In genomic region chr4:6263541-6264540, GRCh38 we compare ENCODE assay signal across 7 cellular contexts. TPM values are rescaled to one million over a fixed set of nuclear protein-coding genes. Genes with fewer than 3 reads are reported as not detected.
A peak's percentile ranks its signal among the peaks of the same experiment; 100 is the strongest.
DNase-seq lines count a peak whose midpoint lies in the region; ATAC-seq and TF ChIP-seq lines count a peak whose summit lies in the region.

No MANE protein-coding gene starts in this region.

- intact Hi-C loops in body of pancreas (cut with DNase I) = no loop called here

- DNase-seq in EL (peak; percentile 43), KBM-7 (peak; percentile 36), body of pancreas (peak in 2 of 4 donors; percentile 56 to 63), left lobe of liver (ENCODE audit: low spot score) (no peak), germinal center (ENCODE audit: low spot score) (no peak), NCI-H187 treated with DMSO at 0.1 percent for 48 hours (lab: John Stamatoyannopoulos, UW) (no peak)

- H3K4me1 ChIP-seq in body of pancreas = peaks cover 3% of the 10 kb centered on the region

- ATAC-seq in body of pancreas = peak; percentile 9
- ATAC-seq in left lobe of liver = peak; percentile 77
- ATAC-seq in GM18873 (IDR thresholded peaks at IDR 0.05; ENCODE audit: low FRiP score, unreplicated experiment) = no peak

- TF ChIP-seq POLR2A in body of pancreas (IDR thresholded peaks at IDR 0.05) = no peak

- H3K27ac ChIP-seq in body of pancreas = no peak overlapping the region

- WGBS in body of pancreas, 2 donors = 57 to 61% methylated on average over 16 to 18 of the region's 18 CpGs

- peak in 4 of 7 experiments; percentile 23 to 48 (median 34) for TF ChIP-seq CTCF in body of pancreas (IDR thresholded peaks at IDR 0.05)

- in situ Hi-C loops in KBM-7 (cut with MboI; ENCODE audit: low pct_unique_long_range_greater_than_20kb, low sequenced_read_pairs) = loop anchor here (5.0 kb wide), 1 partner anchor 63 kb away; no protein-coding TSS in a partner anchor

- no peaks in the 10 kb centered on the region for H3K27me3 ChIP-seq in body of pancreas

- no peak overlapping the region for H3K4me3 ChIP-seq in body of pancreas

- H3K36me3 ChIP-seq in body of pancreas (replicated peaks in 1 of 2; ENCODE audit: insufficient read depth in 1 of 2, low read depth in 2 of 2) = no peaks in the 10 kb centered on the region

- no peaks in the 10 kb centered on the region for H3K9me3 ChIP-seq in body of pancreas

RNA-seq across cellular contexts. Expression of gene WFS1, which starts 5.8 kb away (rescaled TPM):
- total RNA-seq in body of pancreas = 10 to 100 TPM; 18.4 to 31.6 TPM
- total RNA-seq in left lobe of liver = 14.3 TPM

Comparison
In these comparisons a context has a peak if more than half of its experiments do, and no peak if none do; other contexts are left out.
1. DNase-seq: peak in EL (single experiment) and KBM-7 (single experiment); none in left lobe of liver (single experiment), germinal center (single experiment) and NCI-H187 treated with DMSO at 0.1 percent for 48 hours (single experiment).